In genomic region chr2:219060821-219061791, GRCh38 we compare ENCODE assay signal across 10 cellular contexts. TPM values are rescaled to one million over a fixed set of nuclear protein-coding genes. Genes with fewer than 3 reads are reported as not detected.
DNase-seq lines count a peak whose midpoint lies in the region; ATAC-seq and TF ChIP-seq lines count a peak whose summit lies in the region.
"Had no signal": no experiment of that assay in that cellular context is flagged by ENCODE, and none has a peak within 500 bp of the region (broad histone marks: within the 10 kb centered on the region; RNA-seq: fewer than 3 reads in every experiment).

Gene IHH, minus strand, starts transcription at chr2:219060921. Its CDS starts 454 bp downstream, at chr2:219060467.

- H3K4me1 ChIP-seq in thoracic aorta (ENCODE audit: control insufficient read depth in 1 of 2, low read depth in 2 of 2) = peaks cover 30 to 42% of the 10 kb centered on the region in 2 donors

- DNase-seq in activated CD8-positive, alpha-beta memory T cell treated with anti-CD3 and anti-CD28 coated beads, Interleukin-2, amount 10 ng/mL, durations not matched to agents 7 days and 5 days = no peak
- no peak for DNase-seq in activated CD8-positive, alpha-beta memory T cell treated with anti-CD3 and anti-CD28 coated beads, Interleukin-2, amount 50 U/mL, for 4 hours
- DNase-seq in left colon (peak; percentile 87 to 90), thoracic aorta (ENCODE audit: low spot score) (no peak)
- DNase-seq: central memory CD4-positive, alpha-beta T cell; NCI-H1436 treated with DMSO at 0.1 percent for 48 hours had no signal

- no peak for ATAC-seq in activated CD8-positive, alpha-beta memory T cell treated with anti-CD3 and anti-CD28 coated beads, Interleukin-2, amount 10 ng/mL, durations not matched to agents 7 days and 5 days
- no peak for ATAC-seq in activated T-helper 17 cell treated with anti-CD3 and anti-CD28 coated beads, Interleukin-2, amount 50 U/mL, for 72 hours (replicated peaks)
- ATAC-seq in left colon (peak; percentile 71), thoracic aorta (ENCODE audit: insufficient number of reproducible peaks, low FRiP score, low read depth) (no peak), HG03439 (IDR thresholded peaks at IDR 0.05; ENCODE audit: unreplicated experiment) (no peak), HG03342 (IDR thresholded peaks at IDR 0.05; ENCODE audit: unreplicated experiment) (no peak), HG02840 (IDR thresholded peaks at IDR 0.05; ENCODE audit: low FRiP score, unreplicated experiment) (no peak)

- CTCF ChIA-PET in activated CD8-positive, alpha-beta memory T cell treated with anti-CD3 and anti-CD28 coated beads, Interleukin-2, amount 10 ng/mL, durations not matched to agents 7 days and 5 days (lab: Charles Lee) = interaction anchor here (1.0 to 11.9 kb wide), 8 partner anchors 12 to 234 kb away, joined by 3 to 141 read pairs (median 8); partner anchors contain the start of gene NHEJ1

- peak within 1 kb of the TSS; percentile 54 for H3K4me3 ChIP-seq in thoracic aorta

- peak within 1 kb of the TSS; percentile 5 for H3K4me3 Mint-ChIP-seq in activated CD8-positive, alpha-beta memory T cell treated with anti-CD3 and anti-CD28 coated beads, Interleukin-2, amount 10 ng/mL, durations not matched to agents 7 days and 5 days
- peak within 1 kb of the TSS; percentile 31 for H3K4me3 Mint-ChIP-seq in activated T-helper 17 cell treated with anti-CD3 and anti-CD28 coated beads, Interleukin-2, amount 50 U/mL, for 72 hours

- no peaks in the 10 kb centered on the region for H3K9me3 Mint-ChIP-seq in activated CD8-positive, alpha-beta memory T cell treated with anti-CD3 and anti-CD28 coated beads, Interleukin-2, amount 10 ng/mL, durations not matched to agents 7 days and 5 days (ENCODE audit: low read depth)
- H3K9me3 Mint-ChIP-seq in activated T-helper 17 cell treated with anti-CD3 and anti-CD28 coated beads, Interleukin-2, amount 50 U/mL, for 72 hours = no peaks in the 10 kb centered on the region

- H3K36me3 Mint-ChIP-seq in activated CD8-positive, alpha-beta memory T cell treated with anti-CD3 and anti-CD28 coated beads, Interleukin-2, amount 10 ng/mL, durations not matched to agents 7 days and 5 days = no peaks in the 10 kb centered on the region
- H3K36me3 Mint-ChIP-seq in activated T-helper 17 cell treated with anti-CD3 and anti-CD28 coated beads, Interleukin-2, amount 50 U/mL, for 72 hours (ENCODE audit: low read depth) = no peaks in the 10 kb centered on the region

- H3K27me3 ChIP-seq in thoracic aorta (replicated peaks; ENCODE audit: insufficient read depth) = peaks cover 28% of the 10 kb centered on the region

- peaks cover 81% of the 10 kb centered on the region for H3K27me3 Mint-ChIP-seq in activated CD8-positive, alpha-beta memory T cell treated with anti-CD3 and anti-CD28 coated beads, Interleukin-2, amount 10 ng/mL, durations not matched to agents 7 days and 5 days
- peaks cover 48% of the 10 kb centered on the region for H3K27me3 Mint-ChIP-seq in activated T-helper 17 cell treated with anti-CD3 and anti-CD28 coated beads, Interleukin-2, amount 50 U/mL, for 72 hours

- no peaks in the 10 kb centered on the region for H3K9me3 ChIP-seq in thoracic aorta

- no peaks in the 10 kb centered on the region for H3K36me3 ChIP-seq in thoracic aorta

- no peak within 1 kb of the TSS for H3K27ac Mint-ChIP-seq in activated CD8-positive, alpha-beta memory T cell treated with anti-CD3 and anti-CD28 coated beads, Interleukin-2, amount 10 ng/mL, durations not matched to agents 7 days and 5 days
- no peak within 1 kb of the TSS for H3K27ac Mint-ChIP-seq in activated T-helper 17 cell treated with anti-CD3 and anti-CD28 coated beads, Interleukin-2, amount 50 U/mL, for 72 hours

- peaks cover 22% of the 10 kb centered on the region for H3K4me1 Mint-ChIP-seq in activated CD8-positive, alpha-beta memory T cell treated with anti-CD3 and anti-CD28 coated beads, Interleukin-2, amount 10 ng/mL, durations not matched to agents 7 days and 5 days
- H3K4me1 Mint-ChIP-seq in activated T-helper 17 cell treated with anti-CD3 and anti-CD28 coated beads, Interleukin-2, amount 50 U/mL, for 72 hours = peaks cover 3% of the 10 kb centered on the region

- no peak for TF ChIP-seq CTCF in thoracic aorta (IDR thresholded peaks at IDR 0.05)

- intact Hi-C loops in left colon (cut with DNase I, micrococcal nuclease) = no loop called here

- no peak within 1 kb of the TSS for H3K27ac ChIP-seq in thoracic aorta

RNA-seq across cellular contexts. Expression of gene IHH, which starts in this region (rescaled TPM):
- not detected for total RNA-seq in activated CD8-positive, alpha-beta memory T cell treated with anti-CD3 and anti-CD28 coated beads, Interleukin-2, amount 10 ng/mL, durations not matched to agents 7 days and 5 days
- under 1 TPM; 0.28 to 0.29 TPM for total RNA-seq in activated T-helper 17 cell treated with anti-CD3 and anti-CD28 coated beads, Interleukin-2, amount 50 U/mL, for 72 hours
- total RNA-seq in left colon (10 to 100 TPM; 72.7 to 85.5 TPM), thoracic aorta (1 to 10 TPM in 1 of 2 donors, not detected in 1; 1.6 TPM)

Comparison
In these comparisons a context has a peak if more than half of its experiments do, and no peak if none do; other contexts are left out.
1. RNA of gene IHH (total RNA-seq): 72.7 to 85.5 TPM in left colon; 1.6 TPM in thoracic aorta, 0.28 to 0.29 TPM in activated T-helper 17 cell treated with anti-CD3 and anti-CD28 coated beads, Interleukin-2, amount 50 U/mL, for 72 hours and not detected in activated CD8-positive, alpha-beta memory T cell treated with anti-CD3 and anti-CD28 coated beads, Interleukin-2, amount 10 ng/mL, durations not matched to agents 7 days and 5 days; every median in the first group is over 10 times any median in the second.
2. DNase-seq: peak in left colon (2 of 2); none in activated CD8-positive, alpha-beta memory T cell treated with anti-CD3 and anti-CD28 coated beads, Interleukin-2, amount 10 ng/mL, durations not matched to agents 7 days and 5 days (single experiment), activated CD8-positive, alpha-beta memory T cell treated with anti-CD3 and anti-CD28 coated beads, Interleukin-2, amount 50 U/mL, for 4 hours (single experiment) and thoracic aorta (single experiment).